ENCODE assay signal across 8 cellular contexts in the genomic region with DNA sequence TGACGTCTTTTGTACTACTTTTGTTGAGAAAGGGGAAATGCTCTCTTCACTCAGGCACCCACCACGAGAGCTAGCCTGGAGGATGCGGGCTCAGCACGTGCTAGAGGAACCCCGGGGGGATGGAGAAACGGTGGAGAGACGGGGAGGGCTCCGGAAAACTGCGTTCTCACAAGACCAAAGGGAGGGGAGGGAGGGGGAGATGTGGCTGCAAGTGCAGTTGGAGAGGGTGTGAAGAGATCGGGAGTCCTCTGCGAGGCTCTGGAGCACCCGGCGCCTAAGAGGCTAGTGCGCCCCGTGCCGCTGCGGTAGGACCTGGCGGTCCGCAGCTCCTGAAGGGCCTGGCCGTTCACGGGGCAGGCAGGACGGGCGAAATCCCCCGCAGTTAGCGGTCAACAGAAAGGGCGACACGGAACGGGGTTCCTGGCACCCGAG. TPM values are rescaled to one million over a fixed set of nuclear protein-coding genes. Genes with fewer than 3 reads are reported as not detected.
DNase-seq lines count a peak whose midpoint lies in the region; ATAC-seq and TF ChIP-seq lines count a peak whose summit lies in the region.

No MANE protein-coding gene starts in this region.

- H3K9me3 Mint-ChIP-seq in glutamatergic neuron (ENCODE audit: unreplicated experiment) (peaks cover 2% of the 10 kb centered on the region), osteocyte (ENCODE audit: unreplicated experiment) (no peaks in the 10 kb centered on the region)

- H3K36me3 Mint-ChIP-seq in glutamatergic neuron (ENCODE audit: unreplicated experiment) (no peaks in the 10 kb centered on the region), osteocyte (ENCODE audit: unreplicated experiment) (peaks cover 2% of the 10 kb centered on the region)

- H3K4me1 Mint-ChIP-seq in glutamatergic neuron (ENCODE audit: low read depth, unreplicated experiment) (no peaks in the 10 kb centered on the region), osteocyte (ENCODE audit: unreplicated experiment) (peaks cover 13% of the 10 kb centered on the region)

- ATAC-seq in HG03432 (IDR thresholded peaks at IDR 0.05; ENCODE audit: unreplicated experiment) = no peak

- in situ Hi-C loops in ACHN (cut with HindIII; ENCODE audit: low pct_ligation_motif_present, low pct_unique_long_range_greater_than_20kb, low sequenced_read_pairs) = no loop called here

- TF ChIP-seq CTCF in glutamatergic neuron (IDR thresholded peaks at IDR 0.05; ENCODE audit: partially characterized antibody, unreplicated experiment) (no peak), osteocyte (IDR thresholded peaks at IDR 0.05) (no peak)

- H3K27ac Mint-ChIP-seq in glutamatergic neuron (ENCODE audit: unreplicated experiment) (no peak overlapping the region), osteocyte (ENCODE audit: unreplicated experiment) (no peak overlapping the region)

- H3K27me3 Mint-ChIP-seq in glutamatergic neuron (ENCODE audit: unreplicated experiment) (peaks cover 9% of the 10 kb centered on the region), osteocyte (ENCODE audit: unreplicated experiment) (peaks cover 14% of the 10 kb centered on the region)

- peak; percentile 82 for DNase-seq in GDM1 (lab: John Stamatoyannopoulos, UW)
- peak; percentile 71 for DNase-seq in UCSD-AML1 (lab: John Stamatoyannopoulos, UW; ENCODE audit: unreplicated experiment)
- DNase-seq in glutamatergic neuron = peak; percentile 31
- no peak for DNase-seq in osteocyte (ENCODE audit: extremely low spot score, unreplicated experiment)
- no peak for DNase-seq in GM19240 (ENCODE audit: insufficient read length, low spot score)
- no peak for DNase-seq in glomerular visceral epithelial cell (ENCODE audit: extremely low spot score)
- no peak for DNase-seq in ACHN

- H3K4me3 Mint-ChIP-seq in glutamatergic neuron (ENCODE audit: unreplicated experiment) (peak overlapping the region; percentile 52), osteocyte (ENCODE audit: unreplicated experiment) (peak overlapping the region; percentile 51)

RNA-seq across cellular contexts. Expression of gene XPO4, which starts 43.4 kb away (rescaled TPM):
- total RNA-seq in glutamatergic neuron (ENCODE audit: unreplicated experiment) (15.5 TPM), osteocyte (13.9 and 15.3 TPM in 2 replicates)

Comparison
In these comparisons a context has a peak if more than half of its experiments do, and no peak if none do; other contexts are left out.
1. DNase-seq: peak in GDM1 (single experiment), UCSD-AML1 (single experiment) and glutamatergic neuron (single experiment); none in osteocyte (single experiment), GM19240 (single experiment), glomerular visceral epithelial cell (single experiment) and ACHN (single experiment).